In the genomic region with DNA sequence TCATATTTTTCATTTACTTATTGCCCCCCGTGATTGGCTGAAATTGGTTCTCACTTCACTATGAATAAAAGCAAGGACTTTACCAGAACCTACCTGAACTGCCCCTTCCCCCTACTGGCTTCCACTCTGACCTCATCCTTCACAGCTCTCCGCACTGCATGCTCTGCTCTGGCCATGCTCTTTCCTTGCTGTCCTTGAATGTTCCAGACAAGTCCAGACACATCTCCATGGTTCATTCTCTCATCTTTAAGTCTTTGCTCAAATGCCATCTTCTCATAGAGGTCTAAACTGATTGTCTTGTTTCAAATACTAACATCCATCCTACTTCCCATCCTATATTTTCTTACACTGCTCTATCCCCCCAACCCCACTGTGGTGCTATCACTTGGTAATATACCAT, we compare ENCODE assay signal across 15 cellular contexts.
DNase-seq lines count a peak whose midpoint lies in the region; ATAC-seq and TF ChIP-seq lines count a peak whose summit lies in the region.
"Had no signal": no experiment of that assay in that cellular context is flagged by ENCODE, and none has a peak within 500 bp of the region (broad histone marks: within the 10 kb centered on the region; RNA-seq: fewer than 3 reads in every experiment).

No MANE protein-coding gene starts in this region.

- CTCF ChIA-PET in MCF 10A (lab: Yijun Ruan, JAX): interaction anchor here (0.6 to 1.0 kb wide), 2 partner anchors 18 to 564 kb away, joined by 3 to 5 read pairs; no protein-coding TSS in a partner anchor
- CTCF ChIA-PET in WTC11 (lab: Charles Lee): no interaction called here

- no peaks in the 10 kb centered on the region for H3K27me3 Mint-ChIP-seq in MCF 10A (ENCODE audit: insufficient read depth, unreplicated experiment)
- H3K27me3 Mint-ChIP-seq in natural killer cell (ENCODE audit: low read depth in 2 of 2): no peaks in the 10 kb centered on the region
- H3K27me3 Mint-ChIP-seq in WTC11 (ENCODE audit: low read depth): no peaks in the 10 kb centered on the region
- H3K27me3 Mint-ChIP-seq: CD4-positive, CD25-positive, alpha-beta regulatory T cell had no signal

- no peak overlapping the region for H3K4me3 Mint-ChIP-seq in MCF 10A (ENCODE audit: unreplicated experiment)
- peak overlapping the region; percentile 25 for H3K4me3 Mint-ChIP-seq in natural killer cell
- no peak overlapping the region for H3K4me3 Mint-ChIP-seq in WTC11
- H3K4me3 Mint-ChIP-seq: CD4-positive, CD25-positive, alpha-beta regulatory T cell had no signal

- H3K36me3 Mint-ChIP-seq in MCF 10A (ENCODE audit: insufficient read depth, unreplicated experiment): no peaks in the 10 kb centered on the region
- no peaks in the 10 kb centered on the region for H3K36me3 Mint-ChIP-seq in natural killer cell
- no peaks in the 10 kb centered on the region for H3K36me3 Mint-ChIP-seq in WTC11

- H3K9me3 Mint-ChIP-seq in MCF 10A (ENCODE audit: unreplicated experiment) (no peaks in the 10 kb centered on the region), natural killer cell (peaks cover 0 to 2% of the 10 kb centered on the region in 2 donors), WTC11 (peaks cover 13% of the 10 kb centered on the region)

- no peak for TF ChIP-seq POLR2A in breast epithelium (IDR thresholded peaks at IDR 0.05)

- ATAC-seq in natural killer cell (no peak), WTC11 (no peak), upper lobe of right lung (no peak)
- ATAC-seq: GM12878, HCT116 had no signal

- no TSS peak for BruUV-seq in MCF 10A (replicated peaks; lab: Mats Ljungman, UMichigan)

- H3K27ac Mint-ChIP-seq in MCF 10A (ENCODE audit: low read depth, unreplicated experiment) (peak overlapping the region; percentile 65), natural killer cell (peak overlapping the region; percentile 80 to 88), WTC11 (no peak overlapping the region)

- H3K36me3 ChIP-seq in breast epithelium (no peaks in the 10 kb centered on the region), upper lobe of right lung (no peaks in the 10 kb centered on the region)
- H3K36me3 ChIP-seq: BLaER1 had no signal

- intact Hi-C loops in MCF 10A (cut with micrococcal nuclease): no loop called here
- intact Hi-C loops in breast epithelium (cut with DNase I; ENCODE audit: low total_unique reads): no loop called here
- intact Hi-C loops in natural killer cell (cut with micrococcal nuclease): loop anchor here (10.0 kb wide), 1 partner anchor 196 kb away; no protein-coding TSS in a partner anchor
- intact Hi-C loops in upper lobe of right lung (cut with DNase I): no loop called here

- TF ChIP-seq CTCF in MCF 10A (IDR thresholded peaks at IDR 0.05; ENCODE audit: unreplicated experiment) (no peak), breast epithelium (IDR thresholded peaks at IDR 0.05) (no peak), natural killer cell (IDR thresholded peaks at IDR 0.05) (no peak), WTC11 (IDR thresholded peaks at IDR 0.05) (no peak), upper lobe of right lung (IDR thresholded peaks at IDR 0.05) (no peak)

- DNase-seq in MCF 10A (ENCODE audit: unreplicated experiment) (peak; percentile 20), breast epithelium (ENCODE audit: low spot score in 2 of 2) (no peak), epithelial cell of prostate (ENCODE audit: low read depth, low spot score) (peak; percentile 22), natural killer cell (no peak), WTC11 (ENCODE audit: low spot score) (no peak), upper lobe of right lung (no peak)
- DNase-seq in activated CD4-positive, CD25-positive, alpha-beta regulatory T cell treated with anti-CD3 and anti-CD28 coated beads, Interleukin-2, amount 50 U/mL, for 72 hours: no peak
- DNase-seq: 8988T; AML-193; Calu3; CD4-positive, CD25-positive, alpha-beta regulatory T cell; DMS 273 treated with DMSO at 0.1 percent for 48 hours had no signal

- H3K4me1 ChIP-seq in breast epithelium: no peaks in the 10 kb centered on the region
- H3K4me1 ChIP-seq in upper lobe of right lung: no peaks in the 10 kb centered on the region
- H3K4me1 ChIP-seq: BLaER1 had no signal

- H3K4me1 Mint-ChIP-seq in MCF 10A (ENCODE audit: insufficient read depth, unreplicated experiment): peaks cover 6% of the 10 kb centered on the region
- H3K4me1 Mint-ChIP-seq in natural killer cell: peaks cover 60 to 72% of the 10 kb centered on the region in 2 donors
- H3K4me1 Mint-ChIP-seq in WTC11: peaks cover 8% of the 10 kb centered on the region
- H3K4me1 Mint-ChIP-seq: CD4-positive, CD25-positive, alpha-beta regulatory T cell had no signal

- H3K4me3 ChIP-seq in breast epithelium: no peak overlapping the region
- H3K4me3 ChIP-seq in upper lobe of right lung: no peak overlapping the region
- H3K4me3 ChIP-seq: BLaER1, GM12878 had no signal

- POLR2A ChIA-PET in MCF 10A (lab: Yijun Ruan, JAX): no interaction called here
- POLR2A ChIA-PET in WTC11 (lab: Charles Lee): no interaction called here

- H3K27ac ChIP-seq in breast epithelium: no peak overlapping the region
- H3K27ac ChIP-seq in epithelial cell of prostate: no peak overlapping the region
- no peak overlapping the region for H3K27ac ChIP-seq in upper lobe of right lung
- H3K27ac ChIP-seq: BLaER1 had no signal

- H3K27me3 ChIP-seq in breast epithelium (no peaks in the 10 kb centered on the region), upper lobe of right lung (no peaks in the 10 kb centered on the region)
- H3K27me3 ChIP-seq: BLaER1 had no signal

- H3K9me3 ChIP-seq in breast epithelium (no peaks in the 10 kb centered on the region), upper lobe of right lung (no peaks in the 10 kb centered on the region)

TF ChIP-seq in WTC11, 78 proteins besides CTCF, POLR2A, EP300 and RAD21:
- TF ChIP-seq ETV6 (CRISPR knock-in tag; IDR thresholded peaks at IDR 0.05) (no peak), JAZF1 (CRISPR knock-in tag; IDR thresholded peaks at IDR 0.05) (no peak)
- TF ChIP-seq, protein P1, sequence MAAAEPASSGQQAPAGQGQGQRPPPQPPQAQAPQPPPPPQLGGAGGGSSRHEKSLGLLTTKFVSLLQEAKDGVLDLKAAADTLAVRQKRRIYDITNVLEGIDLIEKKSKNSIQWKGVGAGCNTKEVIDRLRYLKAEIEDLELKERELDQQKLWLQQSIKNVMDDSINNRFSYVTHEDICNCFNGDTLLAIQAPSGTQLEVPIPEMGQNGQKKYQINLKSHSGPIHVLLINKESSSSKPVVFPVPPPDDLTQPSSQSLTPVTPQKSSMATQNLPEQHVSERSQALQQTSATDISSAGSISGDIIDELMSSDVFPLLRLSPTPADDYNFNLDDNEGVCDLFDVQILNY (CRISPR knock-in tag; IDR thresholded peaks at IDR 0.05): no peak
- TF ChIP-seq, protein P2, sequence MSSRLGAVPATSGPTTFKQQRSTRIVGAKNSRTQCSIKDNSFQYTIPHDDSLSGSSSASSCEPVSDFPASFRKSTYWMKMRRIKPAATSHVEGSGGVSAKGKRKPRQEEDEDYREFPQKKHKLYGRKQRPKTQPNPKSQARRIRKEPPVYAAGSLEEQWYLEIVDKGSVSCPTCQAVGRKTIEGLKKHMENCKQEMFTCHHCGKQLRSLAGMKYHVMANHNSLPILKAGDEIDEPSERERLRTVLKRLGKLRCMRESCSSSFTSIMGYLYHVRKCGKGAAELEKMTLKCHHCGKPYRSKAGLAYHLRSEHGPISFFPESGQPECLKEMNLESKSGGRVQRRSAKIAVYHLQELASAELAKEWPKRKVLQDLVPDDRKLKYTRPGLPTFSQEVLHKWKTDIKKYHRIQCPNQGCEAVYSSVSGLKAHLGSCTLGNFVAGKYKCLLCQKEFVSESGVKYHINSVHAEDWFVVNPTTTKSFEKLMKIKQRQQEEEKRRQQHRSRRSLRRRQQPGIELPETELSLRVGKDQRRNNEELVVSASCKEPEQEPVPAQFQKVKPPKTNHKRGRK (CRISPR knock-in tag; IDR thresholded peaks at IDR 0.05; ENCODE audit: borderline replicate concordance): no peak
TF ChIP-seq in WTC11: peak in this region for 0.

Comparison
In these comparisons a context has a peak if more than half of its experiments do, and no peak if none do; other contexts are left out.
1. DNase-seq: peak in MCF 10A (single experiment) and epithelial cell of prostate (single experiment); none in breast epithelium (0 of 2), natural killer cell (single experiment), WTC11 (single experiment), upper lobe of right lung (single experiment) and activated CD4-positive, CD25-positive, alpha-beta regulatory T cell treated with anti-CD3 and anti-CD28 coated beads, Interleukin-2, amount 50 U/mL, for 72 hours (single experiment).